In genomic region chr3:189631373-189631408, GRCh38 we compare ENCODE assay signal across 12 cellular contexts. TPM values are rescaled to one million over a fixed set of nuclear protein-coding genes. Genes with fewer than 3 reads are reported as not detected.
DNase-seq lines count a peak whose midpoint lies in the region; ATAC-seq and TF ChIP-seq lines count a peak whose summit lies in the region.
"Had no signal": no experiment of that assay in that cellular context is flagged by ENCODE, and none has a peak within 500 bp of the region (broad histone marks: within the 10 kb centered on the region; RNA-seq: fewer than 3 reads in every experiment).

Gene TP63, plus strand, starts transcription at chr3:189631389. Its CDS starts 127 bp downstream, at chr3:189631516.

- H3K4me3 ChIP-seq in SJSA1 (peak within 1 kb of the TSS; percentile 17; the same call in 1 of the 2 replicates), fibroblast of lung (replicated peaks in 1 of 4; ENCODE audit: control extremely low read depth in 1 of 4, insufficient read depth in 1 of 4, low read depth in 3 of 4, low read length in 4 of 4) (no peak within 1 kb of the TSS), ascending aorta (no peak within 1 kb of the TSS)

- peak within 1 kb of the TSS; percentile 47 for H3K27ac Mint-ChIP-seq in activated CD4-positive, alpha-beta T cell treated with anti-CD3 and anti-CD28 coated beads, Interleukin-2, amount 10 ng/mL, durations not matched to agents 7 days and 5 days
- peak within 1 kb of the TSS; percentile 48 for H3K27ac Mint-ChIP-seq in stimulated activated naive B cell treated with anti-CD40 and anti-IgM and Interleukin-4, amounts not matched to agents 10 μg/mL and 1 μg/mL and 100 μg/mL, for 72 hours

- peak within 1 kb of the TSS; percentile 6 for H2AFZ ChIP-seq in fibroblast of lung (ENCODE audit: low read length)

- H3K9me3 ChIP-seq in SJSA1 (replicated peaks), result no peaks in the 10 kb centered on the region
- H3K9me3 ChIP-seq in fibroblast of lung (ENCODE audit: control insufficient read depth, insufficient read depth, low read depth, low read length), result no peaks in the 10 kb centered on the region
- H3K9me3 ChIP-seq in ascending aorta, result no peaks in the 10 kb centered on the region

- no peaks in the 10 kb centered on the region for H3K27me3 ChIP-seq in SJSA1 (replicated peaks)
- H3K27me3 ChIP-seq in fibroblast of lung (ENCODE audit: control insufficient read depth, insufficient read depth, low read length), result no peaks in the 10 kb centered on the region
- no peaks in the 10 kb centered on the region for H3K27me3 ChIP-seq in ascending aorta

- POLR2A ChIA-PET in activated CD4-positive, alpha-beta T cell treated with anti-CD3 and anti-CD28 coated beads, Interleukin-2, amount 10 ng/mL, durations not matched to agents 7 days and 5 days (lab: Charles Lee), result no interaction called here

- H3K27ac ChIP-seq in SJSA1, result peak within 1 kb of the TSS; percentile 31; the same call in 1 of the 2 replicates
- no peak within 1 kb of the TSS for H3K27ac ChIP-seq in fibroblast of lung (ENCODE audit: insufficient read depth, low read length)
- no peak within 1 kb of the TSS for H3K27ac ChIP-seq in ascending aorta
- H3K27ac ChIP-seq: epithelial cell of prostate had no signal

- CTCF ChIA-PET in activated CD4-positive, alpha-beta T cell treated with anti-CD3 and anti-CD28 coated beads, Interleukin-2, amount 10 ng/mL, durations not matched to agents 7 days and 5 days (lab: Charles Lee), result interaction anchor here (2.6 kb wide), 1 partner anchor 8 kb away, joined by 8 read pairs; no protein-coding TSS in a partner anchor

- H3K4me1 Mint-ChIP-seq in activated CD4-positive, alpha-beta T cell treated with anti-CD3 and anti-CD28 coated beads, Interleukin-2, amount 10 ng/mL, durations not matched to agents 7 days and 5 days, result peaks cover 16% of the 10 kb centered on the region
- H3K4me1 Mint-ChIP-seq in stimulated activated naive B cell treated with anti-CD40 and anti-IgM and Interleukin-4, amounts not matched to agents 10 μg/mL and 1 μg/mL and 100 μg/mL, for 72 hours, result peaks cover 0 to 3% of the 10 kb centered on the region in 2 donors

- no peaks in the 10 kb centered on the region for H3K36me3 Mint-ChIP-seq in activated CD4-positive, alpha-beta T cell treated with anti-CD3 and anti-CD28 coated beads, Interleukin-2, amount 10 ng/mL, durations not matched to agents 7 days and 5 days (ENCODE audit: low read depth)
- H3K36me3 Mint-ChIP-seq in stimulated activated naive B cell treated with anti-CD40 and anti-IgM and Interleukin-4, amounts not matched to agents 10 μg/mL and 1 μg/mL and 100 μg/mL, for 72 hours, result no peaks in the 10 kb centered on the region

- intact Hi-C loops in ascending aorta (cut with DNase I), result no loop called here

- ATAC-seq in stimulated activated naive B cell treated with anti-CD40 and anti-IgM and Interleukin-4, amounts not matched to agents 10 μg/mL and 1 μg/mL and 100 μg/mL, for 72 hours (replicated peaks), result no peak

- H3K36me3 ChIP-seq in SJSA1 (no peaks in the 10 kb centered on the region), fibroblast of lung (ENCODE audit: control insufficient read depth, insufficient read depth, low read length) (no peaks in the 10 kb centered on the region), ascending aorta (no peaks in the 10 kb centered on the region)

- H3K9me3 Mint-ChIP-seq in activated CD4-positive, alpha-beta T cell treated with anti-CD3 and anti-CD28 coated beads, Interleukin-2, amount 10 ng/mL, durations not matched to agents 7 days and 5 days, result no peaks in the 10 kb centered on the region
- H3K9me3 Mint-ChIP-seq in stimulated activated naive B cell treated with anti-CD40 and anti-IgM and Interleukin-4, amounts not matched to agents 10 μg/mL and 1 μg/mL and 100 μg/mL, for 72 hours, result no peaks in the 10 kb centered on the region
- H3K9me3 Mint-ChIP-seq: nephron progenitor cell had no signal

- H3K4me1 ChIP-seq in SJSA1 (replicated peaks) (peaks cover 5% of the 10 kb centered on the region; the same call in 1 of the 2 replicates), fibroblast of lung (ENCODE audit: control insufficient read depth, extremely low read depth, insufficient read depth, low read length) (no peaks in the 10 kb centered on the region), ascending aorta (peaks cover 0 to 10% of the 10 kb centered on the region in 2 donors)

- no peaks in the 10 kb centered on the region for H4K20me1 ChIP-seq in fibroblast of lung (ENCODE audit: control insufficient read depth, extremely low read depth, insufficient read depth, low read length)

- no peaks in the 10 kb centered on the region for H3K27me3 Mint-ChIP-seq in activated CD4-positive, alpha-beta T cell treated with anti-CD3 and anti-CD28 coated beads, Interleukin-2, amount 10 ng/mL, durations not matched to agents 7 days and 5 days
- no peaks in the 10 kb centered on the region for H3K27me3 Mint-ChIP-seq in stimulated activated naive B cell treated with anti-CD40 and anti-IgM and Interleukin-4, amounts not matched to agents 10 μg/mL and 1 μg/mL and 100 μg/mL, for 72 hours

- H3K79me2 ChIP-seq in fibroblast of lung (ENCODE audit: control insufficient read depth, insufficient read depth, low read length), result no peaks in the 10 kb centered on the region

- peak within 1 kb of the TSS; percentile 13 for H3K4me3 Mint-ChIP-seq in activated CD4-positive, alpha-beta T cell treated with anti-CD3 and anti-CD28 coated beads, Interleukin-2, amount 10 ng/mL, durations not matched to agents 7 days and 5 days
- H3K4me3 Mint-ChIP-seq in stimulated activated naive B cell treated with anti-CD40 and anti-IgM and Interleukin-4, amounts not matched to agents 10 μg/mL and 1 μg/mL and 100 μg/mL, for 72 hours, result no peak within 1 kb of the TSS
- H3K4me3 Mint-ChIP-seq: nephron progenitor cell had no signal

- TF ChIP-seq CTCF in fibroblast of lung (conservative IDR thresholded peaks at IDR 0.05 in 1 of 2, IDR thresholded peaks at IDR 0.05 in 1 of 2; ENCODE audit: low read depth in 1 of 2, low read length in 2 of 2), result no peak
- TF ChIP-seq CTCF in ascending aorta (IDR thresholded peaks at IDR 0.05), result no peak

- no peak for DNase-seq in activated CD4-positive, alpha-beta T cell treated with anti-CD3 and anti-CD28 coated beads, Interleukin-2, amount 10 ng/mL, durations not matched to agents 7 days and 5 days
- no peak for DNase-seq in activated CD4-positive, alpha-beta T cell treated with anti-CD3 and anti-CD28 coated beads for 48 hours
- DNase-seq in SJSA1 (ENCODE audit: low read depth in 1 of 2, low spot score in 2 of 2) (no peak), fibroblast of lung (ENCODE audit: low read depth in 2 of 2) (no peak), ascending aorta (ENCODE audit: low spot score in 2 of 2) (no peak), AG08395 (ENCODE audit: low spot score) (no peak), 8988T (no peak)
- no peak for DNase-seq in stimulated activated naive B cell treated with anti-CD40 and anti-IgM and Interleukin-4, amounts not matched to agents 10 μg/mL and 1 μg/mL and 100 μg/mL, for 72 hours
- DNase-seq: NCI-H774, nephron progenitor cell had no signal

- H3K9ac ChIP-seq in fibroblast of lung (ENCODE audit: insufficient read depth, low read length), result no peak within 1 kb of the TSS

- no peak within 1 kb of the TSS for H3K4me2 ChIP-seq in fibroblast of lung (ENCODE audit: extremely low read depth, insufficient read depth, low read length)

RNA-seq across cellular contexts. Expression of gene TP63, which starts in this region (rescaled TPM):
- under 1 TPM; 0.17 to 0.35 TPM for total RNA-seq in activated CD4-positive, alpha-beta T cell treated with anti-CD3 and anti-CD28 coated beads, Interleukin-2, amount 10 ng/mL, durations not matched to agents 7 days and 5 days
- total RNA-seq in SJSA1 (2014; rRNA removed; shearing (Covaris generic)), result not detected in 2 replicates
- under 0.01 TPM in 1 of 2 replicates, not detected in the other for total RNA-seq in fibroblast of lung
- 0.06 TPM in 1 of 2 replicates, not detected in the other for polyA plus RNA-seq in fibroblast of lung
- not detected in 2 replicates for polyA plus RNA-seq in fibroblast of lung (2012)
- polyA minus RNA-seq in fibroblast of lung (ENCODE audit: low replicate concordance), result not detected in 2 replicates
- not detected for total RNA-seq in ascending aorta
- polyA plus RNA-seq: AG04450 had no signal
